8 cellular contexts compared by ENCODE assay signal in genomic region chr6:28207244-28208179, GRCh38. TPM values are rescaled to one million over a fixed set of nuclear protein-coding genes. Genes with fewer than 3 reads are reported as not detected.
DNase-seq lines count a peak whose midpoint lies in the region; ATAC-seq and TF ChIP-seq lines count a peak whose summit lies in the region.

No MANE protein-coding gene starts in this region.

- peak overlapping the region; percentile 94 for H3K4me2 ChIP-seq in trophoblast cell (ENCODE audit: low read length)

- H3K4me3 ChIP-seq in RWPE2 (ENCODE audit: severe bottlenecking) (peak overlapping the region; percentile 32), fibroblast of mammary gland (ENCODE audit: control insufficient read depth, low read depth, low read length) (peak overlapping the region; percentile 29), trophoblast cell (ENCODE audit: low read depth, low read length) (peak overlapping the region; percentile 60)

- ATAC-seq in activated CD4-positive, CD25-positive, alpha-beta regulatory T cell treated with anti-CD3 and anti-CD28 coated beads, Interleukin-2, amount 50 U/mL, for 24 hours: peak; percentile 43 to 44
- ATAC-seq in RWPE2 (ENCODE audit: low read depth): peak; percentile 66
- ATAC-seq in GM21528 (IDR thresholded peaks at IDR 0.05; ENCODE audit: low FRiP score, unreplicated experiment): no peak

- no peaks in the 10 kb centered on the region for H3K9me3 ChIP-seq in RWPE2 (ENCODE audit: severe bottlenecking)
- H3K9me3 ChIP-seq in trophoblast cell (ENCODE audit: insufficient read depth, low read depth, low read length): peaks cover 3% of the 10 kb centered on the region

- H2AFZ ChIP-seq in trophoblast cell (ENCODE audit: insufficient read depth, low read length, poor library complexity): no peak overlapping the region

- H3K36me3 ChIP-seq in RWPE2 (ENCODE audit: low read depth) (no peaks in the 10 kb centered on the region), trophoblast cell (ENCODE audit: control insufficient read depth in 1 of 2, insufficient read depth in 2 of 2, low read length in 2 of 2) (no peaks in the 10 kb centered on the region)

- H3K79me2 ChIP-seq in trophoblast cell (ENCODE audit: control insufficient read depth, insufficient read depth, low read length, poor library complexity): no peaks in the 10 kb centered on the region

- H4K12ac ChIP-seq in trophoblast cell (ENCODE audit: low read depth, low read length): no peak overlapping the region

- no peak overlapping the region for H3K4ac ChIP-seq in trophoblast cell (ENCODE audit: low read depth, low read length)

- H3K4me1 ChIP-seq in RWPE2 (ENCODE audit: insufficient read depth, poor library complexity, severe bottlenecking) (peaks cover 5% of the 10 kb centered on the region), trophoblast cell (ENCODE audit: control insufficient read depth in 1 of 2, insufficient read depth in 2 of 2, low read length in 2 of 2) (peaks cover 4 to 6% of the 10 kb centered on the region in 2 experiments)

- H3K23ac ChIP-seq in trophoblast cell (ENCODE audit: low read length): no peak overlapping the region

- no peak overlapping the region for H2AK5ac ChIP-seq in trophoblast cell (ENCODE audit: low read length)

- H3K27me3 ChIP-seq in RWPE2 (ENCODE audit: insufficient read depth, poor library complexity, severe bottlenecking) (no peaks in the 10 kb centered on the region), trophoblast cell (ENCODE audit: insufficient read depth, low read length) (peaks cover 28% of the 10 kb centered on the region)

- WGBS in trophoblast cell (ENCODE audit: extremely low coverage, insufficient coverage, insufficient read length): no CpG with 5 or more reads among the region's 47 CpGs

- no peak overlapping the region for H3K27ac ChIP-seq in RWPE2 (ENCODE audit: poor library complexity, severe bottlenecking)
- no peak overlapping the region for H3K27ac ChIP-seq in trophoblast cell (ENCODE audit: low read depth, low read length)

- no peak overlapping the region for H4K8ac ChIP-seq in trophoblast cell (ENCODE audit: low read depth, low read length)

- no peak for DNase-seq in activated CD4-positive, CD25-positive, alpha-beta regulatory T cell (lab: John Stamatoyannopoulos, UW)
- no peak for DNase-seq in RWPE2 (ENCODE audit: low spot score)
- DNase-seq in fibroblast of mammary gland (ENCODE audit: low read depth): peak; percentile 28
- peak; percentile 25 to 63 for DNase-seq in trophoblast cell
- no peak for DNase-seq in H4 (ENCODE audit: low spot score)
- DNase-seq in effector CD8-positive, alpha-beta T cell (lab: John Stamatoyannopoulos, UW): no peak

- no peak overlapping the region for H2BK12ac ChIP-seq in trophoblast cell (ENCODE audit: low read length)

- H3K9ac ChIP-seq in trophoblast cell (ENCODE audit: low read length): no peak overlapping the region

- H3K14ac ChIP-seq in trophoblast cell (ENCODE audit: low read length): no peak overlapping the region

- no peak overlapping the region for H4K91ac ChIP-seq in trophoblast cell (ENCODE audit: low read depth, low read length)

- H3K18ac ChIP-seq in trophoblast cell (ENCODE audit: low read length): no peak overlapping the region

- H2BK5ac ChIP-seq in trophoblast cell (ENCODE audit: low read depth, low read length, poor library complexity): no peak overlapping the region

- H3K79me1 ChIP-seq in trophoblast cell (ENCODE audit: low read length): no peaks in the 10 kb centered on the region

- no peak for TF ChIP-seq CTCF in RWPE2 (IDR thresholded peaks at IDR 0.05; ENCODE audit: poor library complexity, severe bottlenecking)
- TF ChIP-seq CTCF in fibroblast of mammary gland (conservative IDR thresholded peaks at IDR 0.05; ENCODE audit: control insufficient read depth, insufficient read depth, low read depth, low read length): no peak

- H2BK120ac ChIP-seq in trophoblast cell (ENCODE audit: insufficient read depth, low read length, poor library complexity): no peak overlapping the region

RNA-seq across cellular contexts. Expression of gene ZSCAN9, which starts 17.6 kb away (rescaled TPM):
- 10.4 and 11.2 TPM in 2 replicates for polyA plus RNA-seq in trophoblast cell (2013)
- 12.3 and 13.9 TPM in 2 replicates for total RNA-seq in H4 (2014; rRNA removed; shearing (Covaris generic))

RNA-seq across cellular contexts. Expression of gene ZKSCAN4, which starts 44.6 kb away (rescaled TPM):
- 2.2 and 2.3 TPM in 2 replicates for polyA plus RNA-seq in trophoblast cell (2013)
- total RNA-seq in H4 (2014; rRNA removed; shearing (Covaris generic)): 3.1 and 3.8 TPM in 2 replicates

RNA-seq across cellular contexts. Expression of gene NKAPL, which starts 51.6 kb away (rescaled TPM):
- polyA plus RNA-seq in trophoblast cell (2013): not detected in 2 replicates
- not detected in 2 replicates for total RNA-seq in H4 (2014; rRNA removed; shearing (Covaris generic))

RNA-seq across cellular contexts. Expression of gene ZSCAN26, which starts 59.4 kb away (rescaled TPM):
- polyA plus RNA-seq in trophoblast cell (2013): 6.9 and 7.0 TPM in 2 replicates
- 13.6 and 14.1 TPM in 2 replicates for total RNA-seq in H4 (2014; rRNA removed; shearing (Covaris generic))

Comparison
In these comparisons a context has a peak if more than half of its experiments do, and no peak if none do; other contexts are left out.
1. DNase-seq: peak in fibroblast of mammary gland (single experiment) and trophoblast cell (2 of 2); none in activated CD4-positive, CD25-positive, alpha-beta regulatory T cell (0 of 4), RWPE2 (single experiment), H4 (single experiment) and effector CD8-positive, alpha-beta T cell (single experiment).
2. Peak in every context shown above with its lines, with median percentiles within 50 percentile points of each other: H3K4me3 ChIP-seq.